Comparison of ENCODE assay signal across 1 cellular context in genomic region chr6:155493694-155494143, GRCh38.
TF ChIP-seq lines count a peak whose summit lies in the region.

No MANE protein-coding gene starts in this region.

TF ChIP-seq in HepG2, 621 proteins besides CTCF, POLR2A, EP300 and RAD21 (continued from another document and continues in another):
- TF ChIP-seq SNAI1 (CRISPR knock-in tag; IDR thresholded peaks at IDR 0.05; ENCODE audit: borderline replicate concordance) (no peak), NFKB2 (CRISPR knock-in tag; IDR thresholded peaks at IDR 0.05; ENCODE audit: borderline replicate concordance) (no peak), ZNF251 (CRISPR knock-in tag; IDR thresholded peaks at IDR 0.05) (no peak), ZFP91 (CRISPR knock-in tag; IDR thresholded peaks at IDR 0.05; ENCODE audit: borderline replicate concordance) (no peak), ONECUT2 (CRISPR knock-in tag; IDR thresholded peaks at IDR 0.05) (no peak), CENPT (CRISPR knock-in tag; IDR thresholded peaks at IDR 0.05; ENCODE audit: low read depth) (no peak), ZNF354B (CRISPR knock-in tag; IDR thresholded peaks at IDR 0.05) (no peak), ZFY (CRISPR knock-in tag; IDR thresholded peaks at IDR 0.05) (no peak), BRD4 (CRISPR knock-in tag; IDR thresholded peaks at IDR 0.05) (no peak), MXD3 (CRISPR knock-in tag; IDR thresholded peaks at IDR 0.05) (no peak), SNRNP70 (IDR thresholded peaks at IDR 0.05; ENCODE audit: low read depth, low read length) (no peak), ZNF441 (CRISPR knock-in tag; IDR thresholded peaks at IDR 0.05; ENCODE audit: borderline replicate concordance) (no peak), DMAP1 (CRISPR knock-in tag; IDR thresholded peaks at IDR 0.05) (no peak), CHD4 (IDR thresholded peaks at IDR 0.05; ENCODE audit: borderline replicate concordance, low read length) (no peak), JUND (CRISPR knock-in tag; IDR thresholded peaks at IDR 0.05) (no peak), NKX3-1 (CRISPR knock-in tag; IDR thresholded peaks at IDR 0.05) (no peak), POLR2AphosphoS5 (IDR thresholded peaks at IDR 0.05; ENCODE audit: low read depth, low read length) (no peak), DNMT3B (CRISPR knock-in tag; conservative IDR thresholded peaks at IDR 0.05) (0 out of 2 replicates have a peak, but pooled peaks have one; percentile 41), ZBTB38 (CRISPR knock-in tag; IDR thresholded peaks at IDR 0.05) (no peak), LRRFIP1 (CRISPR knock-in tag; conservative IDR thresholded peaks at IDR 0.05) (no peak), ZNF207 (IDR thresholded peaks at IDR 0.05; ENCODE audit: borderline replicate concordance) (no peak), HES4 (CRISPR knock-in tag; IDR thresholded peaks at IDR 0.05; ENCODE audit: borderline replicate concordance) (no peak), ZSCAN20 (CRISPR knock-in tag; IDR thresholded peaks at IDR 0.05; ENCODE audit: borderline replicate concordance) (no peak), TRIM22 (IDR thresholded peaks at IDR 0.05) (no peak), ZBTB21 (CRISPR knock-in tag; IDR thresholded peaks at IDR 0.05) (no peak), ZNF253 (CRISPR knock-in tag; IDR thresholded peaks at IDR 0.05; ENCODE audit: borderline replicate concordance) (no peak), KLF6 (CRISPR knock-in tag; IDR thresholded peaks at IDR 0.05) (no peak), ADNP (CRISPR knock-in tag; IDR thresholded peaks at IDR 0.05) (no peak), TOPORS (CRISPR knock-in tag; IDR thresholded peaks at IDR 0.05) (no peak), ZNF792 (CRISPR knock-in tag; IDR thresholded peaks at IDR 0.05) (0 out of 2 replicates have a peak, but pooled peaks have one; percentile 35), HNF4A (CRISPR knock-in tag; IDR thresholded peaks at IDR 0.05) (peak; percentile 29; the same call in 1 of the 2 replicates), NCOA2 (CRISPR knock-in tag; IDR thresholded peaks at IDR 0.05) (peak; percentile 74; the same call in 1 of the 2 replicates), IKZF5 (CRISPR knock-in tag; IDR thresholded peaks at IDR 0.05) (no peak), FOXJ3 (CRISPR knock-in tag; IDR thresholded peaks at IDR 0.05; ENCODE audit: borderline replicate concordance) (no peak), PAF1 (CRISPR knock-in tag; IDR thresholded peaks at IDR 0.05) (no peak), ZNF501 (CRISPR knock-in tag; IDR thresholded peaks at IDR 0.05) (no peak), ZNF549 (CRISPR knock-in tag; IDR thresholded peaks at IDR 0.05) (no peak), TGIF2 (CRISPR knock-in tag; IDR thresholded peaks at IDR 0.05) (no peak), TMF1 (CRISPR knock-in tag; IDR thresholded peaks at IDR 0.05; ENCODE audit: low read depth) (no peak), ZNF33A (CRISPR knock-in tag; IDR thresholded peaks at IDR 0.05; ENCODE audit: borderline replicate concordance) (no peak), MAZ (IDR thresholded peaks at IDR 0.05; ENCODE audit: borderline replicate concordance, low read depth, low read length) (no peak), MAZ (CRISPR knock-in tag; IDR thresholded peaks at IDR 0.05; ENCODE audit: low read depth) (no peak), ZNF607 (CRISPR knock-in tag; IDR thresholded peaks at IDR 0.05; ENCODE audit: borderline replicate concordance) (no peak), ZNF12 (CRISPR knock-in tag; IDR thresholded peaks at IDR 0.05) (no peak), THAP11 (CRISPR knock-in tag; IDR thresholded peaks at IDR 0.05) (peak; percentile 16; the same call in 1 of the 2 replicates), JUN (CRISPR knock-in tag; IDR thresholded peaks at IDR 0.05) (no peak), NR2C2 (CRISPR knock-in tag; IDR thresholded peaks at IDR 0.05; ENCODE audit: borderline replicate concordance) (peak; percentile 43; the same call in 1 of the 2 replicates), MAF1 (CRISPR knock-in tag; IDR thresholded peaks at IDR 0.05; ENCODE audit: borderline replicate concordance) (no peak), SIN3B (IDR thresholded peaks at IDR 0.05; ENCODE audit: low read length) (no peak), MAX (IDR thresholded peaks at IDR 0.05) (no peak), PAX8 (CRISPR knock-in tag; IDR thresholded peaks at IDR 0.05; ENCODE audit: borderline replicate concordance) (no peak), RBM22 (optimal IDR thresholded peaks at IDR 0.05; ENCODE audit: low read length) (no peak), GATAD2A (CRISPR knock-in tag; IDR thresholded peaks at IDR 0.05) (peak; percentile 59; the same call in 1 of the 2 replicates), ZNF546 (CRISPR knock-in tag; conservative IDR thresholded peaks at IDR 0.05) (no peak)
- TF ChIP-seq, protein P1, sequence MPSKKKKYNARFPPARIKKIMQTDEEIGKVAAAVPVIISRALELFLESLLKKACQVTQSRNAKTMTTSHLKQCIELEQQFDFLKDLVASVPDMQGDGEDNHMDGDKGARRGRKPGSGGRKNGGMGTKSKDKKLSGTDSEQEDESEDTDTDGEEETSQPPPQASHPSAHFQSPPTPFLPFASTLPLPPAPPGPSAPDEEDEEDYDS (CRISPR knock-in tag; IDR thresholded peaks at IDR 0.05): no peak
- TF ChIP-seq, protein P2, sequence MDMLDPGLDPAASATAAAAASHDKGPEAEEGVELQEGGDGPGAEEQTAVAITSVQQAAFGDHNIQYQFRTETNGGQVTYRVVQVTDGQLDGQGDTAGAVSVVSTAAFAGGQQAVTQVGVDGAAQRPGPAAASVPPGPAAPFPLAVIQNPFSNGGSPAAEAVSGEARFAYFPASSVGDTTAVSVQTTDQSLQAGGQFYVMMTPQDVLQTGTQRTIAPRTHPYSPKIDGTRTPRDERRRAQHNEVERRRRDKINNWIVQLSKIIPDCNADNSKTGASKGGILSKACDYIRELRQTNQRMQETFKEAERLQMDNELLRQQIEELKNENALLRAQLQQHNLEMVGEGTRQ (IDR thresholded peaks at IDR 0.05; ENCODE audit: low read depth, low read length): no peak
- TF ChIP-seq, protein P2 (CRISPR knock-in tag; IDR thresholded peaks at IDR 0.05; ENCODE audit: borderline replicate concordance): no peak
- TF ChIP-seq, protein P3, sequence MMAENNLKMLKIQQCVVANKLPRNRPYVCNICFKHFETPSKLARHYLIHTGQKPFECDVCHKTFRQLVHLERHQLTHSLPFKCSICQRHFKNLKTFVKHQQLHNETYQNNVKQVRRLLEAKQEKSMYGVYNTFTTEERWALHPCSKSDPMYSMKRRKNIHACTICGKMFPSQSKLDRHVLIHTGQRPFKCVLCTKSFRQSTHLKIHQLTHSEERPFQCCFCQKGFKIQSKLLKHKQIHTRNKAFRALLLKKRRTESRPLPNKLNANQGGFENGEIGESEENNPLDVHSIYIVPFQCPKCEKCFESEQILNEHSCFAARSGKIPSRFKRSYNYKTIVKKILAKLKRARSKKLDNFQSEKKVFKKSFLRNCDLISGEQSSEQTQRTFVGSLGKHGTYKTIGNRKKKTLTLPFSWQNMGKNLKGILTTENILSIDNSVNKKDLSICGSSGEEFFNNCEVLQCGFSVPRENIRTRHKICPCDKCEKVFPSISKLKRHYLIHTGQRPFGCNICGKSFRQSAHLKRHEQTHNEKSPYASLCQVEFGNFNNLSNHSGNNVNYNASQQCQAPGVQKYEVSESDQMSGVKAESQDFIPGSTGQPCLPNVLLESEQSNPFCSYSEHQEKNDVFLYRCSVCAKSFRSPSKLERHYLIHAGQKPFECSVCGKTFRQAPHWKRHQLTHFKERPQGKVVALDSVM (CRISPR knock-in tag; IDR thresholded peaks at IDR 0.05): no peak
- TF ChIP-seq, protein P4, sequence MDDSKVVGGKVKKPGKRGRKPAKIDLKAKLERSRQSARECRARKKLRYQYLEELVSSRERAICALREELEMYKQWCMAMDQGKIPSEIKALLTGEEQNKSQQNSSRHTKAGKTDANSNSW (CRISPR knock-in tag; IDR thresholded peaks at IDR 0.05; ENCODE audit: borderline replicate concordance): no peak
- TF ChIP-seq, protein P5, sequence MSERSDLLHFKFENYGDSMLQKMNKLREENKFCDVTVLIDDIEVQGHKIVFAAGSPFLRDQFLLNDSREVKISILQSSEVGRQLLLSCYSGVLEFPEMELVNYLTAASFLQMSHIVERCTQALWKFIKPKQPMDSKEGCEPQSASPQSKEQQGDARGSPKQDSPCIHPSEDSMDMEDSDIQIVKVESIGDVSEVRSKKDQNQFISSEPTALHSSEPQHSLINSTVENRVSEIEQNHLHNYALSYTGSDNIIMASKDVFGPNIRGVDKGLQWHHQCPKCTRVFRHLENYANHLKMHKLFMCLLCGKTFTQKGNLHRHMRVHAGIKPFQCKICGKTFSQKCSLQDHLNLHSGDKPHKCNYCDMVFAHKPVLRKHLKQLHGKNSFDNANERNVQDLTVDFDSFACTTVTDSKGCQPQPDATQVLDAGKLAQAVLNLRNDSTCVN (CRISPR knock-in tag; IDR thresholded peaks at IDR 0.05; ENCODE audit: borderline replicate concordance): no peak
- TF ChIP-seq, protein P6, sequence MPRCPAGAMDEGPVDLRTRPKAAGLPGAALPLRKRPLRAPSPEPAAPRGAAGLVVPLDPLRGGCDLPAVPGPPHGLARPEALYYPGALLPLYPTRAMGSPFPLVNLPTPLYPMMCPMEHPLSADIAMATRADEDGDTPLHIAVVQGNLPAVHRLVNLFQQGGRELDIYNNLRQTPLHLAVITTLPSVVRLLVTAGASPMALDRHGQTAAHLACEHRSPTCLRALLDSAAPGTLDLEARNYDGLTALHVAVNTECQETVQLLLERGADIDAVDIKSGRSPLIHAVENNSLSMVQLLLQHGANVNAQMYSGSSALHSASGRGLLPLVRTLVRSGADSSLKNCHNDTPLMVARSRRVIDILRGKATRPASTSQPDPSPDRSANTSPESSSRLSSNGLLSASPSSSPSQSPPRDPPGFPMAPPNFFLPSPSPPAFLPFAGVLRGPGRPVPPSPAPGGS (CRISPR knock-in tag; IDR thresholded peaks at IDR 0.05): no peak
